Comparison of ENCODE assay signal across 13 cellular contexts in genomic region chr18:12005542-12006487, GRCh38. TPM values are rescaled to one million over a fixed set of nuclear protein-coding genes. Genes with fewer than 3 reads are reported as not detected.
DNase-seq lines count a peak whose midpoint lies in the region; ATAC-seq and TF ChIP-seq lines count a peak whose summit lies in the region.
"Had no signal": no experiment of that assay in that cellular context is flagged by ENCODE, and none has a peak within 500 bp of the region (broad histone marks: within the 10 kb centered on the region; RNA-seq: fewer than 3 reads in every experiment).

No MANE protein-coding gene starts in this region.

- DNase-seq in prostate gland (ENCODE audit: low spot score) (no peak), NCI-H1930 (lab: John Stamatoyannopoulos, UW) (no peak), DMS79 treated with DMSO at 0.1 percent for 48 hours (lab: John Stamatoyannopoulos, UW) (no peak), lower lobe of right lung (no peak)
- no peak for DNase-seq in NK-92 treated with Interleukin-12 subunit alpha and Interleukin-12 subunit beta, amount 100 ng/mL, for 24 hours (lab: John Stamatoyannopoulos, UW)
- DNase-seq: activated naive CD8-positive, alpha-beta T cell treated with anti-CD3 and anti-CD28 coated beads for 36 hours; CD8-positive, alpha-beta memory T cell; NCI-H510A treated with DMSO at 0.1 percent for 48 hours; stimulated activated CD4-positive, alpha-beta T cell treated with anti-CD3 and anti-CD28 coated beads, Interleukin-15, amount 100 ng/mL, for 24 hours; stimulated activated naive CD4-positive, alpha-beta T cell had no signal

- intact Hi-C loops in prostate gland (cut with DNase I) (no loop called here), lower lobe of right lung (cut with DNase I) (no loop called here)

- H3K36me3 ChIP-seq in duodenal mucosa (ENCODE audit: control insufficient read depth in 1 of 2, insufficient read depth in 2 of 2, low read length in 2 of 2), result peaks cover 0 to 17% of the 10 kb centered on the region in 2 donors
- H3K36me3 ChIP-seq in prostate gland, result no peaks in the 10 kb centered on the region
- peaks cover 13% of the 10 kb centered on the region for H3K36me3 ChIP-seq in lower lobe of right lung

- H3K9me3 ChIP-seq in duodenal mucosa (ENCODE audit: control insufficient read depth in 1 of 2, low read length in 2 of 2), result no peaks in the 10 kb centered on the region
- H3K9me3 ChIP-seq in prostate gland, result no peaks in the 10 kb centered on the region
- H3K9me3 ChIP-seq in lower lobe of right lung, result no peaks in the 10 kb centered on the region

- ATAC-seq in GM18505 (IDR thresholded peaks at IDR 0.05; ENCODE audit: unreplicated experiment) (peak; percentile 46), HG03039 (IDR thresholded peaks at IDR 0.05; ENCODE audit: unreplicated experiment) (peak; percentile 63), lower lobe of right lung (no peak)

- peak overlapping the region; percentile 57 to 64 for H3K9ac ChIP-seq in duodenal mucosa (ENCODE audit: low read depth in 1 of 2, low read length in 2 of 2)

- H3K4me1 ChIP-seq in duodenal mucosa (ENCODE audit: control insufficient read depth in 1 of 2, insufficient read depth in 2 of 2, low read length in 2 of 2) (peaks cover 37% of the 10 kb centered on the region in 2 donors), prostate gland (replicated peaks) (no peaks in the 10 kb centered on the region), lower lobe of right lung (peaks cover 7% of the 10 kb centered on the region)

- peak overlapping the region in 1 of 2 donors; percentile 3 for H3K4me3 ChIP-seq in duodenal mucosa (ENCODE audit: low read depth in 1 of 2, low read length in 2 of 2)
- H3K4me3 ChIP-seq in prostate gland, result no peak overlapping the region
- no peak overlapping the region for H3K4me3 ChIP-seq in lower lobe of right lung

- 58% methylated on average over 15 of the region's 15 CpGs for WGBS in prostate gland

- TF ChIP-seq CTCF in prostate gland (IDR thresholded peaks at IDR 0.05) (no peak), lower lobe of right lung (IDR thresholded peaks at IDR 0.05) (no peak)

- no peaks in the 10 kb centered on the region for H3K27me3 ChIP-seq in duodenal mucosa (ENCODE audit: control insufficient read depth in 1 of 2, insufficient read depth in 2 of 2, low read length in 2 of 2)
- H3K27me3 ChIP-seq in prostate gland (replicated peaks; ENCODE audit: insufficient read depth), result no peaks in the 10 kb centered on the region
- H3K27me3 ChIP-seq in lower lobe of right lung (ENCODE audit: low read depth), result no peaks in the 10 kb centered on the region

- H3K27ac ChIP-seq in duodenal mucosa (ENCODE audit: low read depth, low read length) (peak overlapping the region; percentile 89), prostate gland (peak overlapping the region; percentile 41 to 68), lower lobe of right lung (no peak overlapping the region)

- TF ChIP-seq POLR2A in GM18505 (IDR thresholded peaks at IDR 0.05; ENCODE audit: borderline replicate concordance, extremely low read depth, insufficient read depth, insufficient read length), result no peak
- no peak for TF ChIP-seq POLR2A in prostate gland (IDR thresholded peaks at IDR 0.05)

RNA-seq across cellular contexts. Expression of gene IMPA2, which starts 24.5 kb away (rescaled TPM):
- 10 to 100 TPM; 16.6 to 17.9 TPM for total RNA-seq in prostate gland
- 54.2 TPM for total RNA-seq in lower lobe of right lung

Comparison
In these comparisons a context has a peak if more than half of its experiments do, and no peak if none do; other contexts are left out.
1. ATAC-seq: peak in GM18505 (single experiment) and HG03039 (single experiment); none in lower lobe of right lung (0 of 2).